ENCODE assay signal across 19 cellular contexts in the genomic region with DNA sequence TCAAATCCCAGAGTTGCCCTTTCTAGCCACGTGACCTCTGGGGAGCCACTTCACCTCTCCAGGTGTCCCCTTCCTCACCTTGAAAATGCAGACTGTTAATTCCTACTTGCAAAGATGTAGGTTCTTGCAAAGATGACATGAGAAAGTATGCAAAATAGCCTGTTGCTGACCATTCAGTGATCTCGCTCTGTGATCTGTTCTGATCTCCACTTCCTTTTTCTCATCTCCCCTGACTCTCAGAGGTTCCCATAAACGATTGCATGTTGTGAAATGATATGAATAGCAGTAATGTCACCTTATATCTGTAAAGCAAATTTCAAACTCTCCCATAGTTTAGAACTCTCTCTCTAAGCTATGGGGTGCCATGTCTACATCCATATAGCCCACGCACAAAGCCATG.
"Had no signal": no experiment of that assay in that cellular context is flagged by ENCODE, and none has a peak within 500 bp of the region (broad histone marks: within the 10 kb centered on the region; RNA-seq: fewer than 3 reads in every experiment).

No MANE protein-coding gene starts in this region.

- H3K36me3 ChIP-seq: esophagus squamous epithelium, gastroesophageal sphincter, right lobe of liver, tibial artery, upper lobe of left lung, uterus had no signal

- H3K4me2 ChIP-seq: hepatocyte had no signal

- H3K4me3 ChIP-seq: esophagus squamous epithelium, gastroesophageal sphincter, hepatocyte, lung, psoas muscle, right lobe of liver, tibial artery, upper lobe of left lung, uterus had no signal

- H3K4me1 ChIP-seq: esophagus squamous epithelium, gastroesophageal sphincter, psoas muscle, right lobe of liver, upper lobe of left lung, uterus had no signal

- H2AFZ ChIP-seq: hepatocyte had no signal

- H3K79me2 ChIP-seq: hepatocyte had no signal

- H3K27ac ChIP-seq: esophagus squamous epithelium, gastroesophageal sphincter, hepatocyte, psoas muscle, right lobe of liver, tibial artery, upper lobe of left lung, uterus had no signal

- DNase-seq: effector memory CD8-positive, alpha-beta T cell; esophagus squamous epithelium; foreskin fibroblast; left colon; left ventricle myocardium superior; mesendoderm; naive B cell; nephron progenitor cell; psoas muscle; retina; stimulated activated CD4-positive, alpha-beta T cell treated with anti-CD3 and anti-CD28 coated beads, Interleukin-4, amount 100 ng/mL, for 1 hour; stimulated activated CD8-positive, alpha-beta memory T cell treated with anti-CD3 and anti-CD28 coated beads, Interleukin-4, amount 100 ng/mL, for 48 hours; upper lobe of left lung; uterus had no signal

- H3K9me3 ChIP-seq: esophagus squamous epithelium, gastroesophageal sphincter, psoas muscle, right lobe of liver, tibial artery, upper lobe of left lung, uterus had no signal

- H3K27me3 ChIP-seq: gastroesophageal sphincter, right lobe of liver, tibial artery, upper lobe of left lung, uterus had no signal
